In the genomic region with DNA sequence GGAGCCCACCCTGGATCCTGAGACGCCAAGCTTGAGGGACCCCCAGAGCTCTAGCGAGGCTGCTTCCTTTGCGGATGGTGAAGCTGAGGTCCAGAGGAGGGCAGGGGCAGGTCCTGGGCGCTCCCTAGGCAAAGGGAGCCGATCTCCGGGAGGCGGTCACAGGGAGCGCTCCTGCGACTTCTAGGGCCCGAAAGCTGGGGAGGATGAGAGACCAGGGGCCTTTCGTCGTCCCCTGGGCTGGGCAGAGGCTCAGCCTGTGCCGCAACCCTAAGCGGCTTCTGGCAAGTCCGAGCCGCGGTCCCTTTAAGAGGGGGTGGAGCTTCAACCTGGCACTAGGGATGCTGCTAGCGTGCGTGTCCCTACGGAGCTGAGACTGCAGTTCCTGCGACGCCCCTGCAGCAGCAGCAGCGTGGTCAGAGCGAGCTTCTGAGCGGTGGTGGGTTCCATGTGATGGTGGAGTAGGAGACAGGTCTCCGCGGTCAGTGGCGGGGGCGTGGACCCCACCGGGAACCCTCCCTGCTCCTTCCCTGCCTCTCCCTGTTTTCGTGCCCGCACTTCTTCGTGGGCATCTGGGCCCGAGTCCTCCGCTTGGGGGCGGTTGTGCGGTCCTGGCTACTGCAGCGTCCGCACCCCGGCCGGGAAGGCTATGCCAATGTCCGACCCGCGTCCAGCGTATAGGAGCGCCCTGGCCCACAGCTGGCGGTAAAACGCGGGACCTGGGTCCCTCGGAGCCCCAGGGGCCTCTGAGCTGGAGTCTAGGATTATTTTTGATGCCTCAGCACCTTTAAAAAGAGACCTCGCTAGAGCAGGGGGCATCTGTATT, we compare ENCODE assay signal across 1 cellular context.
A peak's percentile ranks its signal among the peaks of the same experiment; 100 is the strongest.
TF ChIP-seq lines count a peak whose summit lies in the region.

No MANE protein-coding gene starts in this region.

TF ChIP-seq in HepG2, 621 proteins besides CTCF, POLR2A, EP300 and RAD21 (continued from another document and continues in another):
- TF ChIP-seq, protein P1, sequence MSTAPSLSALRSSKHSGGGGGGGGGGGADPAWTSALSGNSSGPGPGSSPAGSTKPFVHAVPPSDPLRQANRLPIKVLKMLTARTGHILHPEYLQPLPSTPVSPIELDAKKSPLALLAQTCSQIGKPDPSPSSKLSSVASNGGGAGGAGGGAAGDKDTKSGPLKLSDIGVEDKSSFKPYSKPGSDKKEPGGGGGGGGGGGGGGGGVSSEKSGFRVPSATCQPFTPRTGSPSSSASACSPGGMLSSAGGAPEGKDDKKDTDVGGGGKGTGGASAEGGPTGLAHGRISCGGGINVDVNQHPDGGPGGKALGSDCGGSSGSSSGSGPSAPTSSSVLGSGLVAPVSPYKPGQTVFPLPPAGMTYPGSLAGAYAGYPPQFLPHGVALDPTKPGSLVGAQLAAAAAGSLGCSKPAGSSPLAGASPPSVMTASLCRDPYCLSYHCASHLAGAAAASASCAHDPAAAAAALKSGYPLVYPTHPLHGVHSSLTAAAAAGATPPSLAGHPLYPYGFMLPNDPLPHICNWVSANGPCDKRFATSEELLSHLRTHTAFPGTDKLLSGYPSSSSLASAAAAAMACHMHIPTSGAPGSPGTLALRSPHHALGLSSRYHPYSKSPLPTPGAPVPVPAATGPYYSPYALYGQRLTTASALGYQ (CRISPR knock-in tag; IDR thresholded peaks at IDR 0.05), result peak; percentile 68
- TF ChIP-seq MAZ (IDR thresholded peaks at IDR 0.05; ENCODE audit: borderline replicate concordance, low read depth, low read length) (no peak), MAZ (CRISPR knock-in tag; IDR thresholded peaks at IDR 0.05; ENCODE audit: low read depth) (0 out of 2 replicates have a peak, but pooled peaks have one; percentile 40), RXRA (CRISPR knock-in tag; IDR thresholded peaks at IDR 0.05) (peak; percentile 85), U2AF1 (optimal IDR thresholded peaks at IDR 0.05; ENCODE audit: low read depth, low read length) (no peak), BRD4 (CRISPR knock-in tag; IDR thresholded peaks at IDR 0.05) (peak; percentile 78; the same call in 1 of the 2 replicates), NR2F6 (IDR thresholded peaks at IDR 0.05) (no peak), NR2F6 (CRISPR knock-in tag; IDR thresholded peaks at IDR 0.05) (peak; percentile 62), PTBP1 (IDR thresholded peaks at IDR 0.05; ENCODE audit: low read depth, low read length, poor library complexity, severe bottlenecking) (no peak), ZNF605 (CRISPR knock-in tag; IDR thresholded peaks at IDR 0.05) (peak; percentile 48; the same call in 1 of the 2 replicates), MAFF (IDR thresholded peaks at IDR 0.05; ENCODE audit: low read depth, low read length) (peak; percentile 28; the same call in 1 of the 2 replicates), PHF8 (CRISPR knock-in tag; IDR thresholded peaks at IDR 0.05) (peak; percentile 81), SIX4 (CRISPR knock-in tag; IDR thresholded peaks at IDR 0.05) (0 out of 2 replicates have a peak, but pooled peaks have one; percentile 47), POGZ (CRISPR knock-in tag; IDR thresholded peaks at IDR 0.05) (peak; percentile 50; the same call in 1 of the 2 replicates), ZNF850 (CRISPR knock-in tag; conservative IDR thresholded peaks at IDR 0.05) (no peak), ZFP36 (IDR thresholded peaks at IDR 0.05; ENCODE audit: borderline replicate concordance, low read depth, low read length, partially characterized antibody) (no peak), FOXK2 (IDR thresholded peaks at IDR 0.05) (no peak), MIXL1 (CRISPR knock-in tag; IDR thresholded peaks at IDR 0.05) (no peak), PITX1 (CRISPR knock-in tag; IDR thresholded peaks at IDR 0.05) (peak; percentile 84; the same call in 1 of the 2 replicates), CBFB (CRISPR knock-in tag; IDR thresholded peaks at IDR 0.05) (0 out of 2 replicates have a peak, but pooled peaks have one; percentile 65), IKZF4 (CRISPR knock-in tag; IDR thresholded peaks at IDR 0.05; ENCODE audit: borderline replicate concordance, low read depth, not compliant biosample characterization) (peak; percentile 58), ZNF225 (CRISPR knock-in tag; IDR thresholded peaks at IDR 0.05) (peak; percentile 68; the same call in 1 of the 2 replicates), ZNF782 (CRISPR knock-in tag; IDR thresholded peaks at IDR 0.05; ENCODE audit: borderline replicate concordance) (peak; percentile 73), NR3C1 (CRISPR knock-in tag; IDR thresholded peaks at IDR 0.05) (no peak), KLF12 (CRISPR knock-in tag; IDR thresholded peaks at IDR 0.05; ENCODE audit: borderline replicate concordance) (peak; percentile 68; the same call in 1 of the 2 replicates), KDM5B (CRISPR knock-in tag; IDR thresholded peaks at IDR 0.05; ENCODE audit: borderline replicate concordance) (peak; percentile 95), ZBTB8A (CRISPR knock-in tag; IDR thresholded peaks at IDR 0.05; ENCODE audit: borderline replicate concordance, low read depth) (no peak), ZNF17 (CRISPR knock-in tag; IDR thresholded peaks at IDR 0.05) (no peak), ZNF614 (CRISPR knock-in tag; IDR thresholded peaks at IDR 0.05; ENCODE audit: borderline replicate concordance) (peak; percentile 40; the same call in 1 of the 2 replicates), ZSCAN31 (CRISPR knock-in tag; IDR thresholded peaks at IDR 0.05; ENCODE audit: low read depth) (peak; percentile 82; the same call in 1 of the 2 replicates), ZNF329 (CRISPR knock-in tag; IDR thresholded peaks at IDR 0.05; ENCODE audit: low read depth) (peak; percentile 66), FLYWCH1 (CRISPR knock-in tag; IDR thresholded peaks at IDR 0.05) (no peak), KDM4B (CRISPR knock-in tag; IDR thresholded peaks at IDR 0.05) (peak; percentile 69; the same call in 1 of the 2 replicates), AGO2 (optimal IDR thresholded peaks at IDR 0.05; ENCODE audit: low read depth, low read length) (no peak), CREM (IDR thresholded peaks at IDR 0.05) (peak; percentile 19; the same call in 1 of the 2 replicates), CREM (CRISPR knock-in tag; IDR thresholded peaks at IDR 0.05) (no peak), HDAC1 (CRISPR knock-in tag; IDR thresholded peaks at IDR 0.05) (peak; percentile 93), CBX2 (IDR thresholded peaks at IDR 0.05; ENCODE audit: low read depth, low read length) (no peak), CBX2 (CRISPR knock-in tag; IDR thresholded peaks at IDR 0.05; ENCODE audit: low read depth) (no peak)
- TF ChIP-seq, protein P2, sequence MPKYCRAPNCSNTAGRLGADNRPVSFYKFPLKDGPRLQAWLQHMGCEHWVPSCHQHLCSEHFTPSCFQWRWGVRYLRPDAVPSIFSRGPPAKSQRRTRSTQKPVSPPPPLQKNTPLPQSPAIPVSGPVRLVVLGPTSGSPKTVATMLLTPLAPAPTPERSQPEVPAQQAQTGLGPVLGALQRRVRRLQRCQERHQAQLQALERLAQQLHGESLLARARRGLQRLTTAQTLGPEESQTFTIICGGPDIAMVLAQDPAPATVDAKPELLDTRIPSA (CRISPR knock-in tag; IDR thresholded peaks at IDR 0.05; ENCODE audit: borderline replicate concordance), result no peak; the same call in 1 of the 2 replicates
- TF ChIP-seq, protein P3, sequence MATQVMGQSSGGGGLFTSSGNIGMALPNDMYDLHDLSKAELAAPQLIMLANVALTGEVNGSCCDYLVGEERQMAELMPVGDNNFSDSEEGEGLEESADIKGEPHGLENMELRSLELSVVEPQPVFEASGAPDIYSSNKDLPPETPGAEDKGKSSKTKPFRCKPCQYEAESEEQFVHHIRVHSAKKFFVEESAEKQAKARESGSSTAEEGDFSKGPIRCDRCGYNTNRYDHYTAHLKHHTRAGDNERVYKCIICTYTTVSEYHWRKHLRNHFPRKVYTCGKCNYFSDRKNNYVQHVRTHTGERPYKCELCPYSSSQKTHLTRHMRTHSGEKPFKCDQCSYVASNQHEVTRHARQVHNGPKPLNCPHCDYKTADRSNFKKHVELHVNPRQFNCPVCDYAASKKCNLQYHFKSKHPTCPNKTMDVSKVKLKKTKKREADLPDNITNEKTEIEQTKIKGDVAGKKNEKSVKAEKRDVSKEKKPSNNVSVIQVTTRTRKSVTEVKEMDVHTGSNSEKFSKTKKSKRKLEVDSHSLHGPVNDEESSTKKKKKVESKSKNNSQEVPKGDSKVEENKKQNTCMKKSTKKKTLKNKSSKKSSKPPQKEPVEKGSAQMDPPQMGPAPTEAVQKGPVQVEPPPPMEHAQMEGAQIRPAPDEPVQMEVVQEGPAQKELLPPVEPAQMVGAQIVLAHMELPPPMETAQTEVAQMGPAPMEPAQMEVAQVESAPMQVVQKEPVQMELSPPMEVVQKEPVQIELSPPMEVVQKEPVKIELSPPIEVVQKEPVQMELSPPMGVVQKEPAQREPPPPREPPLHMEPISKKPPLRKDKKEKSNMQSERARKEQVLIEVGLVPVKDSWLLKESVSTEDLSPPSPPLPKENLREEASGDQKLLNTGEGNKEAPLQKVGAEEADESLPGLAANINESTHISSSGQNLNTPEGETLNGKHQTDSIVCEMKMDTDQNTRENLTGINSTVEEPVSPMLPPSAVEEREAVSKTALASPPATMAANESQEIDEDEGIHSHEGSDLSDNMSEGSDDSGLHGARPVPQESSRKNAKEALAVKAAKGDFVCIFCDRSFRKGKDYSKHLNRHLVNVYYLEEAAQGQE (IDR thresholded peaks at IDR 0.05; ENCODE audit: borderline replicate concordance in 1 of 2, low read depth in 1 of 2, low read length in 2 of 2), result no peak
- TF ChIP-seq, protein P4, sequence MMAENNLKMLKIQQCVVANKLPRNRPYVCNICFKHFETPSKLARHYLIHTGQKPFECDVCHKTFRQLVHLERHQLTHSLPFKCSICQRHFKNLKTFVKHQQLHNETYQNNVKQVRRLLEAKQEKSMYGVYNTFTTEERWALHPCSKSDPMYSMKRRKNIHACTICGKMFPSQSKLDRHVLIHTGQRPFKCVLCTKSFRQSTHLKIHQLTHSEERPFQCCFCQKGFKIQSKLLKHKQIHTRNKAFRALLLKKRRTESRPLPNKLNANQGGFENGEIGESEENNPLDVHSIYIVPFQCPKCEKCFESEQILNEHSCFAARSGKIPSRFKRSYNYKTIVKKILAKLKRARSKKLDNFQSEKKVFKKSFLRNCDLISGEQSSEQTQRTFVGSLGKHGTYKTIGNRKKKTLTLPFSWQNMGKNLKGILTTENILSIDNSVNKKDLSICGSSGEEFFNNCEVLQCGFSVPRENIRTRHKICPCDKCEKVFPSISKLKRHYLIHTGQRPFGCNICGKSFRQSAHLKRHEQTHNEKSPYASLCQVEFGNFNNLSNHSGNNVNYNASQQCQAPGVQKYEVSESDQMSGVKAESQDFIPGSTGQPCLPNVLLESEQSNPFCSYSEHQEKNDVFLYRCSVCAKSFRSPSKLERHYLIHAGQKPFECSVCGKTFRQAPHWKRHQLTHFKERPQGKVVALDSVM (CRISPR knock-in tag; IDR thresholded peaks at IDR 0.05), result peak; percentile 12; the same call in 1 of the 2 replicates
- TF ChIP-seq, protein P5, sequence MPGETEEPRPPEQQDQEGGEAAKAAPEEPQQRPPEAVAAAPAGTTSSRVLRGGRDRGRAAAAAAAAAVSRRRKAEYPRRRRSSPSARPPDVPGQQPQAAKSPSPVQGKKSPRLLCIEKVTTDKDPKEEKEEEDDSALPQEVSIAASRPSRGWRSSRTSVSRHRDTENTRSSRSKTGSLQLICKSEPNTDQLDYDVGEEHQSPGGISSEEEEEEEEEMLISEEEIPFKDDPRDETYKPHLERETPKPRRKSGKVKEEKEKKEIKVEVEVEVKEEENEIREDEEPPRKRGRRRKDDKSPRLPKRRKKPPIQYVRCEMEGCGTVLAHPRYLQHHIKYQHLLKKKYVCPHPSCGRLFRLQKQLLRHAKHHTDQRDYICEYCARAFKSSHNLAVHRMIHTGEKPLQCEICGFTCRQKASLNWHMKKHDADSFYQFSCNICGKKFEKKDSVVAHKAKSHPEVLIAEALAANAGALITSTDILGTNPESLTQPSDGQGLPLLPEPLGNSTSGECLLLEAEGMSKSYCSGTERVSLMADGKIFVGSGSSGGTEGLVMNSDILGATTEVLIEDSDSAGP (CRISPR knock-in tag; IDR thresholded peaks at IDR 0.05; ENCODE audit: borderline replicate concordance), result peak; percentile 100
- TF ChIP-seq, protein P6, sequence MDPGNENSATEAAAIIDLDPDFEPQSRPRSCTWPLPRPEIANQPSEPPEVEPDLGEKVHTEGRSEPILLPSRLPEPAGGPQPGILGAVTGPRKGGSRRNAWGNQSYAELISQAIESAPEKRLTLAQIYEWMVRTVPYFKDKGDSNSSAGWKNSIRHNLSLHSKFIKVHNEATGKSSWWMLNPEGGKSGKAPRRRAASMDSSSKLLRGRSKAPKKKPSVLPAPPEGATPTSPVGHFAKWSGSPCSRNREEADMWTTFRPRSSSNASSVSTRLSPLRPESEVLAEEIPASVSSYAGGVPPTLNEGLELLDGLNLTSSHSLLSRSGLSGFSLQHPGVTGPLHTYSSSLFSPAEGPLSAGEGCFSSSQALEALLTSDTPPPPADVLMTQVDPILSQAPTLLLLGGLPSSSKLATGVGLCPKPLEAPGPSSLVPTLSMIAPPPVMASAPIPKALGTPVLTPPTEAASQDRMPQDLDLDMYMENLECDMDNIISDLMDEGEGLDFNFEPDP (CRISPR knock-in tag; conservative IDR thresholded peaks at IDR 0.05), result no peak
- TF ChIP-seq, protein P7, sequence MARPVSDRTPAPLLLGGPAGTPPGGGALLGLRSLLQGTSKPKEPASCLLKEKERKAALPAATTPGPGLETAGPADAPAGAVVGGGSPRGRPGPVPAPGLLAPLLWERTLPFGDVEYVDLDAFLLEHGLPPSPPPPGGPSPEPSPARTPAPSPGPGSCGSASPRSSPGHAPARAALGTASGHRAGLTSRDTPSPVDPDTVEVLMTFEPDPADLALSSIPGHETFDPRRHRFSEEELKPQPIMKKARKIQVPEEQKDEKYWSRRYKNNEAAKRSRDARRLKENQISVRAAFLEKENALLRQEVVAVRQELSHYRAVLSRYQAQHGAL (CRISPR knock-in tag; IDR thresholded peaks at IDR 0.05; ENCODE audit: not compliant biosample characterization), result no peak
- TF ChIP-seq, protein P8, sequence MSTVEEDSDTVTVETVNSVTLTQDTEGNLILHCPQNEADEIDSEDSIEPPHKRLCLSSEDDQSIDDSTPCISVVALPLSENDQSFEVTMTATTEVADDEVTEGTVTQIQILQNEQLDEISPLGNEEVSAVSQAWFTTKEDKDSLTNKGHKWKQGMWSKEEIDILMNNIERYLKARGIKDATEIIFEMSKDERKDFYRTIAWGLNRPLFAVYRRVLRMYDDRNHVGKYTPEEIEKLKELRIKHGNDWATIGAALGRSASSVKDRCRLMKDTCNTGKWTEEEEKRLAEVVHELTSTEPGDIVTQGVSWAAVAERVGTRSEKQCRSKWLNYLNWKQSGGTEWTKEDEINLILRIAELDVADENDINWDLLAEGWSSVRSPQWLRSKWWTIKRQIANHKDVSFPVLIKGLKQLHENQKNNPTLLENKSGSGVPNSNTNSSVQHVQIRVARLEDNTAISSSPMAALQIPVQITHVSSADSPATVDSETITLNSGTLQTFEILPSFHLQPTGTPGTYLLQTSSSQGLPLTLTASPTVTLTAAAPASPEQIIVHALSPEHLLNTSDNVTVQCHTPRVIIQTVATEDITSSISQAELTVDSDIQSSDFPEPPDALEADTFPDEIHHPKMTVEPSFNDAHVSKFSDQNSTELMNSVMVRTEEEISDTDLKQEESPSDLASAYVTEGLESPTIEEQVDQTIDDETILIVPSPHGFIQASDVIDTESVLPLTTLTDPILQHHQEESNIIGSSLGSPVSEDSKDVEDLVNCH (CRISPR knock-in tag; IDR thresholded peaks at IDR 0.05), result no peak
